In the genomic region with DNA sequence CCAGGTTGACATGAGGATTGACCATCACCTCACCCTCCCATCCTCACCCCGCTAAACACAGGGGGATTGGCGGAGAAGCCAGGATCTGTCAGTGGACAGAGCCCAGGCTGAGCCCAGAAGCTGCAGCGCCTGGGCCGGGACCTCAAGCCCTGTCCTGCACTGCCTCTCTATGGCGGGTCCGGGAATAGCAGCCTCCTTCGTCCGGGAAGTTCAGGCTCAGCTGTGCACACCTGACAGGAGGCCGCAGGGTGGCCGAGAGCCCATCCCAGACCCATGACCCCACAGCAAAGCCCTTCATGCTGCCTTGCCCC, we compare ENCODE assay signal across 8 cellular contexts.
DNase-seq lines count a peak whose midpoint lies in the region; ATAC-seq and TF ChIP-seq lines count a peak whose summit lies in the region.

No MANE protein-coding gene starts in this region.

- H3K4me1 Mint-ChIP-seq in activated naive CD4-positive, alpha-beta T cell treated with anti-CD3 and anti-CD28 coated beads for 36 hours (ENCODE audit: low read depth) = no peaks in the 10 kb centered on the region

- no peak overlapping the region for H3K4me3 ChIP-seq in psoas muscle

- H3K27me3 ChIP-seq in psoas muscle (ENCODE audit: insufficient read depth in 3 of 3, low read length in 2 of 3) = peaks cover 0 to 42% (median 28%) of the 10 kb centered on the region in 3 donors

- no peak overlapping the region for H3K27ac ChIP-seq in psoas muscle

- peak; percentile 70 for TF ChIP-seq CTCF in psoas muscle (IDR thresholded peaks at IDR 0.05)

- H3K27ac Mint-ChIP-seq in activated naive CD4-positive, alpha-beta T cell treated with anti-CD3 and anti-CD28 coated beads for 36 hours = no peak overlapping the region

- no peaks in the 10 kb centered on the region for H3K9me3 ChIP-seq in psoas muscle

- peak; percentile 5 for DNase-seq in activated T-cell treated with anti-CD3 and anti-CD28 coated beads for 1 hour (ENCODE audit: low read depth)
- no peak for DNase-seq in activated T-cell treated with anti-CD3 and anti-CD28 coated beads for 4 hours
- DNase-seq in NCI-H748 (lab: John Stamatoyannopoulos, UW; ENCODE audit: unreplicated experiment) = peak; percentile 83
- DNase-seq in activated naive CD4-positive, alpha-beta T cell treated with anti-CD3 and anti-CD28 coated beads for 36 hours = peak; percentile 78
- DNase-seq in cardiac septum (ENCODE audit: low spot score) = peak; percentile 70
- peak; percentile 43 to 63 for DNase-seq in psoas muscle

- H3K36me3 ChIP-seq in psoas muscle (ENCODE audit: insufficient read depth in 1 of 2, low read depth in 1 of 2) = no peaks in the 10 kb centered on the region

- 1 to 3% (median 2%) methylated on average over 10 of the region's 10 CpGs for WGBS in psoas muscle, 3 donors

- peaks cover 17% of the 10 kb centered on the region for H3K27me3 Mint-ChIP-seq in activated naive CD4-positive, alpha-beta T cell treated with anti-CD3 and anti-CD28 coated beads for 36 hours (ENCODE audit: low read depth)

- peak; percentile 63 for ATAC-seq in HG03280 (IDR thresholded peaks at IDR 0.05; ENCODE audit: unreplicated experiment)
- peak; percentile 45 to 72 (median 56) for ATAC-seq in psoas muscle
- no peak for ATAC-seq in HG03521 (IDR thresholded peaks at IDR 0.05; ENCODE audit: unreplicated experiment)

- intact Hi-C loops in activated naive CD4-positive, alpha-beta T cell treated with anti-CD3 and anti-CD28 coated beads for 36 hours (cut with micrococcal nuclease) = loop anchor here (1.0 kb wide), 4 partner anchors 162 to 970 kb away; no protein-coding TSS in a partner anchor
- intact Hi-C loops in cardiac septum (cut with DNase I) = loop anchor here (2.0 to 10.0 kb wide), 2 partner anchors 161 to 971 kb away; no protein-coding TSS in a partner anchor
- intact Hi-C loops in psoas muscle (cut with DNase I) = loop anchor here (2.0 to 5.0 kb wide), 2 partner anchors 192 to 969 kb away; no protein-coding TSS in a partner anchor

- H3K36me3 Mint-ChIP-seq in activated naive CD4-positive, alpha-beta T cell treated with anti-CD3 and anti-CD28 coated beads for 36 hours (ENCODE audit: low read depth) = no peaks in the 10 kb centered on the region

- H3K4me3 Mint-ChIP-seq in activated naive CD4-positive, alpha-beta T cell treated with anti-CD3 and anti-CD28 coated beads for 36 hours = no peak overlapping the region

- H3K4me1 ChIP-seq in psoas muscle = no peaks in the 10 kb centered on the region

- H3K9me3 Mint-ChIP-seq in activated naive CD4-positive, alpha-beta T cell treated with anti-CD3 and anti-CD28 coated beads for 36 hours = no peaks in the 10 kb centered on the region

- CTCF ChIA-PET in activated naive CD4-positive, alpha-beta T cell treated with anti-CD3 and anti-CD28 coated beads for 36 hours (lab: Charles Lee) = interaction anchor here (0.7 to 3.1 kb wide), 9 partner anchors 10 to 1989 kb away, joined by 3 to 8 read pairs (median 3); no protein-coding TSS in a partner anchor
